In genomic region chr3:99868438-99868723, GRCh38 we compare ENCODE assay signal across 14 cellular contexts. TPM values are rescaled to one million over a fixed set of nuclear protein-coding genes. Genes with fewer than 3 reads are reported as not detected.
DNase-seq lines count a peak whose midpoint lies in the region; ATAC-seq lines count a peak whose summit lies in the region.
"Had no signal": no experiment of that assay in that cellular context is flagged by ENCODE, and none has a peak within 500 bp of the region (broad histone marks: within the 10 kb centered on the region; RNA-seq: fewer than 3 reads in every experiment).

No MANE protein-coding gene starts in this region.

- peak overlapping the region; percentile 49 for H3K27ac ChIP-seq in stomach smooth muscle (ENCODE audit: low read length)
- H3K27ac ChIP-seq in neuronal stem cell (replicated peaks; ENCODE audit: low read length) = no peak overlapping the region

- peak; percentile 17 for DNase-seq in activated CD4-positive, alpha-beta T cell treated with anti-CD3 and anti-CD28 coated beads for 48 hours
- no peak for DNase-seq in activated CD4-positive, alpha-beta T cell treated with anti-CD3 and anti-CD28 coated beads for 1 hour
- DNase-seq in NCI-H524 (lab: John Stamatoyannopoulos, UW) (peak; percentile 8 to 61), dermis blood vessel endothelial cell (peak; percentile 63), neuronal stem cell (ENCODE audit: low spot score) (no peak), pons (ENCODE audit: low spot score) (no peak)
- DNase-seq: activated gamma-delta T cell; effector memory CD8-positive, alpha-beta T cell; NCI-H774; T-helper 9 cell; upper lobe of right lung had no signal

- H3K9ac ChIP-seq in stomach smooth muscle (ENCODE audit: low read length in 2 of 2) (no peak overlapping the region), neuronal stem cell (ENCODE audit: low read depth, low read length, poor library complexity) (no peak overlapping the region)

- H3K27me3 ChIP-seq in stomach smooth muscle (ENCODE audit: control insufficient read depth in 1 of 2, insufficient read depth in 2 of 2, low read length in 2 of 2) (no peaks in the 10 kb centered on the region), neuronal stem cell (ENCODE audit: control insufficient read depth in 3 of 3, insufficient read depth in 3 of 3, low read depth in 1 of 3, low read length in 3 of 3) (no peaks in the 10 kb centered on the region)
- H3K27me3 ChIP-seq: upper lobe of right lung had no signal

- no CpG with 5 or more reads among the region's 1 CpG for WGBS in neuronal stem cell (ENCODE audit: extremely low coverage in 2 of 2, insufficient read length in 2 of 2, insufficient replicate concordance in 1 of 2), 2 donors

- H2AK5ac ChIP-seq in neuronal stem cell (ENCODE audit: low read depth, low read length) = no peak overlapping the region

- no peak overlapping the region for H2BK120ac ChIP-seq in neuronal stem cell (ENCODE audit: low read depth, low read length)

- no peaks in the 10 kb centered on the region for H3K79me1 ChIP-seq in neuronal stem cell (ENCODE audit: low read depth, low read length)

- no peak overlapping the region for H2BK12ac ChIP-seq in neuronal stem cell (ENCODE audit: low read length)

- H2AFZ ChIP-seq in neuronal stem cell (ENCODE audit: low read length) = no peak overlapping the region

- H3K9me3 ChIP-seq in stomach smooth muscle (ENCODE audit: control insufficient read depth in 2 of 2, low read length in 2 of 2) (no peaks in the 10 kb centered on the region), neuronal stem cell (replicated peaks in 1 of 2; ENCODE audit: control insufficient read depth in 2 of 2, insufficient read depth in 1 of 2, low read depth in 1 of 2, low read length in 2 of 2) (peaks cover 0 to 5% of the 10 kb centered on the region in 2 donors)
- H3K9me3 ChIP-seq: upper lobe of right lung had no signal

- H4K91ac ChIP-seq in neuronal stem cell (ENCODE audit: low read depth, low read length, poor library complexity) = no peak overlapping the region

- ATAC-seq in activated CD4-positive, CD25-positive, alpha-beta regulatory T cell treated with anti-CD3 and anti-CD28 coated beads, Interleukin-2, amount 50 U/mL, for 24 hours = no peak
- ATAC-seq: natural killer cell treated with Interleukin-12 subunit alpha and Interleukin-12 subunit beta and Interleukin-15 and Interleukin-18, amount 100 ng/mL, for 72 hours; upper lobe of right lung had no signal

- H3K36me3 ChIP-seq in stomach smooth muscle (ENCODE audit: control insufficient read depth in 2 of 2, insufficient read depth in 2 of 2, low read length in 2 of 2) = peaks cover 0 to 19% of the 10 kb centered on the region in 2 donors
- H3K36me3 ChIP-seq in neuronal stem cell (replicated peaks in 1 of 2; ENCODE audit: control insufficient read depth in 2 of 2, insufficient read depth in 2 of 2, low read length in 2 of 2) = peaks cover 0 to 66% of the 10 kb centered on the region in 2 donors

- no peak overlapping the region for H2BK5ac ChIP-seq in neuronal stem cell (ENCODE audit: low read length)

- no peak overlapping the region for H3K4me2 ChIP-seq in neuronal stem cell (ENCODE audit: insufficient read depth, low read length, poor library complexity, severe bottlenecking)

- H3K4me3 ChIP-seq in stomach smooth muscle (ENCODE audit: low read length in 2 of 2) (peak overlapping the region in 1 of 2 donors; percentile 24), neuronal stem cell (ENCODE audit: low read length in 2 of 2) (no peak overlapping the region)
- H3K4me3 ChIP-seq: upper lobe of right lung had no signal

- no peak overlapping the region for H3K4ac ChIP-seq in neuronal stem cell (ENCODE audit: low read length)

- no peak overlapping the region for H3K23ac ChIP-seq in neuronal stem cell (ENCODE audit: low read depth, low read length, poor library complexity)

- no peak overlapping the region for H3K14ac ChIP-seq in neuronal stem cell (ENCODE audit: low read length)

- H2BK15ac ChIP-seq in neuronal stem cell (ENCODE audit: low read length) = no peak overlapping the region

- H3K18ac ChIP-seq in neuronal stem cell (ENCODE audit: low read length) = no peak overlapping the region

- H3K4me1 ChIP-seq in stomach smooth muscle (ENCODE audit: control insufficient read depth, insufficient read depth, low read length) (peaks cover 69% of the 10 kb centered on the region), neuronal stem cell (ENCODE audit: control insufficient read depth in 2 of 2, insufficient read depth in 1 of 2, low read depth in 1 of 2, low read length in 2 of 2) (peaks cover 0 to 14% of the 10 kb centered on the region in 2 donors)

- no peak overlapping the region for H4K8ac ChIP-seq in neuronal stem cell (ENCODE audit: low read depth, low read length)

RNA-seq across cellular contexts. Expression of gene CMSS1, which starts 50.7 kb away (rescaled TPM):
- total RNA-seq in dermis blood vessel endothelial cell = 7.5 and 15.5 TPM in 2 replicates
- 96.3 TPM for polyA plus RNA-seq in neuronal stem cell (2013, experiment 1 of 2)
- polyA plus RNA-seq in neuronal stem cell (2013, experiment 2 of 2) = 93.1 TPM

Comparison
In these comparisons a context has a peak if more than half of its experiments do, and no peak if none do; other contexts are left out.
1. DNase-seq: peak in activated CD4-positive, alpha-beta T cell treated with anti-CD3 and anti-CD28 coated beads for 48 hours (single experiment), NCI-H524 (2 of 2) and dermis blood vessel endothelial cell (single experiment); none in activated CD4-positive, alpha-beta T cell treated with anti-CD3 and anti-CD28 coated beads for 1 hour (single experiment), neuronal stem cell (single experiment) and pons (single experiment).